21 cellular contexts compared by ENCODE assay signal in genomic region chr10:91528080-91528479, GRCh38.
DNase-seq lines count a peak whose midpoint lies in the region; ATAC-seq and TF ChIP-seq lines count a peak whose summit lies in the region.
"Had no signal": no experiment of that assay in that cellular context is flagged by ENCODE, and none has a peak within 500 bp of the region (broad histone marks: within the 10 kb centered on the region; RNA-seq: fewer than 3 reads in every experiment).

No MANE protein-coding gene starts in this region.

- TF ChIP-seq RAD21 in IMR-90 (IDR thresholded peaks at IDR 0.05; ENCODE audit: low read length): no peak

- no peak overlapping the region for H2BK5ac ChIP-seq in IMR-90 (ENCODE audit: low read depth, low read length, poor library complexity, severe bottlenecking)

- H3K79me1 ChIP-seq in IMR-90 (ENCODE audit: low read depth in 1 of 2, low read length in 2 of 2): no peaks in the 10 kb centered on the region

- no peak overlapping the region for H3K4me3 Mint-ChIP-seq in Caco-2 (ENCODE audit: unreplicated experiment)
- H3K4me3 Mint-ChIP-seq: B cell, CD14-positive monocyte had no signal

- no peak overlapping the region for H3K4me2 ChIP-seq in IMR-90 (ENCODE audit: low read depth, low read length)
- H3K4me2 ChIP-seq: KMS-11 had no signal

- H3K9me1 ChIP-seq in IMR-90 (ENCODE audit: insufficient read depth, low read length): no peaks in the 10 kb centered on the region

- no peaks in the 10 kb centered on the region for H3K4me1 Mint-ChIP-seq in Caco-2 (ENCODE audit: low read depth, unreplicated experiment)
- H3K4me1 Mint-ChIP-seq: B cell, CD14-positive monocyte had no signal

- no peak overlapping the region for H3K27ac ChIP-seq in IMR-90 (ENCODE audit: insufficient read depth, low read length)
- H3K27ac ChIP-seq: KMS-11, Peyer's patch had no signal

- no peak overlapping the region for H2AFZ ChIP-seq in IMR-90 (replicated peaks; ENCODE audit: low read length, poor library complexity)

- H3K14ac ChIP-seq in IMR-90 (replicated peaks; ENCODE audit: low read depth, low read length): no peak overlapping the region

- ATAC-seq in IMR-90 (ENCODE audit: low read depth) (no peak), left lobe of liver (peak; percentile 75), GM21447 (IDR thresholded peaks at IDR 0.05; ENCODE audit: unreplicated experiment) (no peak)

- H2BK120ac ChIP-seq in IMR-90 (ENCODE audit: low read depth, low read length): no peak overlapping the region

- in situ Hi-C loops in IMR-90 (cut with MboI; ENCODE audit: low sequenced_read_pairs): no loop called here

- intact Hi-C loops in IMR-90 (cut with micrococcal nuclease) (no loop called here), Caco-2 (cut with micrococcal nuclease; ENCODE audit: unreplicated experiment) (no loop called here)

- no peak overlapping the region for H4K91ac ChIP-seq in IMR-90 (ENCODE audit: insufficient read depth, low read depth, low read length)

- H3K4me3 ChIP-seq in IMR-90 (ENCODE audit: insufficient read depth, low read depth, low read length) (no peak overlapping the region), fibroblast of villous mesenchyme (ENCODE audit: low read depth, low read length) (no peak overlapping the region), Caco-2 (ENCODE audit: low read depth, low read length) (no peak overlapping the region)
- H3K4me3 ChIP-seq: Peyer's patch had no signal

- no peak overlapping the region for H3K27ac Mint-ChIP-seq in Caco-2 (ENCODE audit: unreplicated experiment)
- H3K27ac Mint-ChIP-seq: B cell, CD14-positive monocyte had no signal

- H3K23ac ChIP-seq in IMR-90 (ENCODE audit: low read depth, low read length): no peak overlapping the region

- WGBS in IMR-90 (ENCODE audit: extremely low coverage in 2 of 2, insufficient read length in 1 of 2), 2 experiments: 83% methylated on average over 2 of the region's 4 CpGs; no CpG with 5 or more reads in 1 of the 2 experiments

- peak overlapping the region; percentile 70 for H2AK9ac ChIP-seq in IMR-90 (replicated peaks; ENCODE audit: low read depth, low read length, poor library complexity)

- dilution Hi-C loops in IMR-90 (cut with HindIII; ENCODE audit: low sequenced_read_pairs, unreplicated experiment): no loop called here

- TF ChIP-seq CTCF in IMR-90 (conservative IDR thresholded peaks at IDR 0.05; ENCODE audit: low read depth, low read length) (no peak), fibroblast of villous mesenchyme (IDR thresholded peaks at IDR 0.05; ENCODE audit: insufficient read depth, low read depth, low read length) (no peak), Caco-2 (IDR thresholded peaks at IDR 0.05; ENCODE audit: insufficient read depth in 1 of 2, low read depth in 1 of 2, low read length in 1 of 2, severe bottlenecking in 1 of 2, unreplicated experiment in 1 of 2) (no peak)

- H3K9me3 ChIP-seq in IMR-90 (ENCODE audit: control insufficient read depth, insufficient read depth, low read length) (no peaks in the 10 kb centered on the region), Caco-2 (no peaks in the 10 kb centered on the region)
- H3K9me3 ChIP-seq: Peyer's patch had no signal

- no peaks in the 10 kb centered on the region for H3K36me3 Mint-ChIP-seq in Caco-2 (ENCODE audit: insufficient read depth, unreplicated experiment)
- H3K36me3 Mint-ChIP-seq: CD14-positive monocyte had no signal

- no peak overlapping the region for H3K9ac ChIP-seq in IMR-90 (ENCODE audit: low read depth, low read length)
- H3K9ac ChIP-seq: KMS-11 had no signal

- H3K27me3 ChIP-seq in IMR-90 (ENCODE audit: control insufficient read depth, insufficient read depth, low read length): no peaks in the 10 kb centered on the region; the same call in 1 of the 2 replicates
- H3K27me3 ChIP-seq in Caco-2 (replicated peaks; ENCODE audit: control insufficient read depth, insufficient read depth, low read length): 0 out of 2 replicates have a peak, but pooled peaks cover 2% of the 10 kb centered on the region
- H3K27me3 ChIP-seq: Peyer's patch had no signal

- no peaks in the 10 kb centered on the region for H3K36me3 ChIP-seq in IMR-90 (ENCODE audit: control insufficient read depth, insufficient read depth, low read length)
- H3K36me3 ChIP-seq in Caco-2 (ENCODE audit: control insufficient read depth, insufficient read depth, low read length): no peaks in the 10 kb centered on the region
- H3K36me3 ChIP-seq: Peyer's patch had no signal

- no peak overlapping the region for H2BK20ac ChIP-seq in IMR-90 (ENCODE audit: low read depth, low read length)

- H2BK15ac ChIP-seq in IMR-90 (ENCODE audit: low read depth, low read length): no peak overlapping the region

- H2AK5ac ChIP-seq in IMR-90 (ENCODE audit: low read depth, low read length): no peak overlapping the region

- BruUV-seq in IMR-90 (replicated peaks; lab: Mats Ljungman, UMichigan) (no TSS peak), Caco-2 (replicated peaks; lab: Mats Ljungman, UMichigan) (no TSS peak)

- no peak overlapping the region for H3K4ac ChIP-seq in IMR-90 (ENCODE audit: low read depth, low read length)

- no peak overlapping the region for H4K5ac ChIP-seq in IMR-90 (ENCODE audit: low read depth, low read length)

- no peaks in the 10 kb centered on the region for H3K4me1 ChIP-seq in IMR-90 (ENCODE audit: control insufficient read depth, insufficient read depth, low read length)
- no peaks in the 10 kb centered on the region for H3K4me1 ChIP-seq in Caco-2
- H3K4me1 ChIP-seq: Peyer's patch had no signal

- DNase-seq in IMR-90 (no peak), fibroblast of villous mesenchyme (ENCODE audit: low read depth) (peak; percentile 18), left lobe of liver (ENCODE audit: low spot score) (peak; percentile 58), retina (peak; percentile 78), NCI-H345 (lab: John Stamatoyannopoulos, UW) (no peak), NOMO-1 treated with dmso at 0.1 percent for 144 hours (lab: John Stamatoyannopoulos, UW; ENCODE audit: unreplicated experiment) (no peak), Caco-2 (no peak)
- DNase-seq: DMS79 treated with DMSO at 0.1 percent for 48 hours; HCEC 1CT; NCI-H1092 treated with DMSO at 0.1 percent for 48 hours; NCI-H146; NCI-H2029; NCI-H226; NCI-H524; NCI-H774; NK-92 treated with Interleukin-12 subunit alpha and Interleukin-12 subunit beta, amount 100 ng/mL, for 24 hours; Peyer's patch had no signal

- CTCF ChIA-PET in IMR-90 (lab: Yijun Ruan, JAX): no interaction called here
- CTCF ChIA-PET in Caco-2 (lab: Charles Lee): no interaction called here

- no peaks in the 10 kb centered on the region for H3K9me3 Mint-ChIP-seq in Caco-2 (ENCODE audit: unreplicated experiment)

- H4K8ac ChIP-seq in IMR-90 (ENCODE audit: low read depth in 2 of 2, low read length in 2 of 2): no peak overlapping the region

- POLR2A ChIA-PET in IMR-90 (lab: Charles Lee; ENCODE audit: unreplicated experiment): no interaction called here
- POLR2A ChIA-PET in Caco-2 (lab: Charles Lee): no interaction called here

- H3K56ac ChIP-seq in IMR-90 (ENCODE audit: extremely low read depth, insufficient read depth, low read length): no peak overlapping the region

- H3K27me3 Mint-ChIP-seq in Caco-2 (ENCODE audit: insufficient read depth, unreplicated experiment): peaks cover 11% of the 10 kb centered on the region

- no peak for TF ChIP-seq POLR2A in IMR-90 (IDR thresholded peaks at IDR 0.05; ENCODE audit: low read depth, low read length)

- H3K18ac ChIP-seq in IMR-90 (ENCODE audit: low read depth, low read length): no peak overlapping the region

- H4K20me1 ChIP-seq in IMR-90 (ENCODE audit: insufficient read depth, low read length): no peaks in the 10 kb centered on the region

TF ChIP-seq in IMR-90, 13 proteins besides CTCF, POLR2A, EP300 and RAD21:
- no peak for TF ChIP-seq RCOR1 (IDR thresholded peaks at IDR 0.05; ENCODE audit: insufficient replicate concordance, low read length)
- no peak for TF ChIP-seq MXI1 (IDR thresholded peaks at IDR 0.05; ENCODE audit: borderline replicate concordance, low read depth, low read length)
- no peak for TF ChIP-seq NFE2L2 (IDR thresholded peaks at IDR 0.05; ENCODE audit: low read depth, low read length)
- TF ChIP-seq ELK1 (IDR thresholded peaks at IDR 0.05; ENCODE audit: borderline replicate concordance, low read depth, low read length): no peak
TF ChIP-seq in IMR-90: peak in this region for 0.

Comparison
In these comparisons a context has a peak if more than half of its experiments do, and no peak if none do; other contexts are left out.
1. DNase-seq: peak in fibroblast of villous mesenchyme (single experiment), left lobe of liver (single experiment) and retina (single experiment); none in IMR-90 (single experiment), NCI-H345 (single experiment), NOMO-1 treated with dmso at 0.1 percent for 144 hours (single experiment) and Caco-2 (0 of 2).